ENCODE assay signal across 1 cellular context in genomic region chr20:5172167-5172586, GRCh38.
TF ChIP-seq lines count a peak whose summit lies in the region.

No MANE protein-coding gene starts in this region.

TF ChIP-seq in GM12878, 131 proteins besides CTCF, POLR2A, EP300 and RAD21 (continues in another document):
- TF ChIP-seq TCF7 (IDR thresholded peaks at IDR 0.05; ENCODE audit: borderline replicate concordance) (no peak), HDGF (IDR thresholded peaks at IDR 0.05) (no peak), NFXL1 (IDR thresholded peaks at IDR 0.05; ENCODE audit: borderline replicate concordance) (no peak), PAX8 (IDR thresholded peaks at IDR 0.05) (no peak), ZNF24 (IDR thresholded peaks at IDR 0.05) (no peak), RB1 (IDR thresholded peaks at IDR 0.05; ENCODE audit: borderline replicate concordance) (no peak), YBX1 (IDR thresholded peaks at IDR 0.05) (no peak), IRF4 (IDR thresholded peaks at IDR 0.05; ENCODE audit: low read depth, low read length) (no peak), POLR2AphosphoS2 (IDR thresholded peaks at IDR 0.05; ENCODE audit: low read depth, low read length) (no peak), POLR2AphosphoS5 (IDR thresholded peaks at IDR 0.05; ENCODE audit: low read length) (no peak), GABPA (IDR thresholded peaks at IDR 0.05; ENCODE audit: low read depth) (no peak), CREM (IDR thresholded peaks at IDR 0.05; ENCODE audit: low read depth) (peak; percentile 39; the same call in 1 of the 2 replicates), GATAD2B (conservative IDR thresholded peaks at IDR 0.05; ENCODE audit: low read depth) (no peak), BCL3 (IDR thresholded peaks at IDR 0.05; ENCODE audit: borderline replicate concordance, insufficient read depth, low read depth, low read length, poor library complexity, severe bottlenecking) (no peak), ZSCAN29 (IDR thresholded peaks at IDR 0.05) (no peak), BMI1 (IDR thresholded peaks at IDR 0.05; ENCODE audit: borderline replicate concordance) (no peak), JUND (IDR thresholded peaks at IDR 0.05; ENCODE audit: low read depth, low read length) (no peak), ATF7 (IDR thresholded peaks at IDR 0.05; ENCODE audit: low read depth) (peak; percentile 25; the same call in 1 of the 2 replicates), CHD2 (IDR thresholded peaks at IDR 0.05; ENCODE audit: borderline replicate concordance, low read depth, low read length) (no peak), PML (IDR thresholded peaks at IDR 0.05; ENCODE audit: low read length) (no peak; the same call in 1 of the 2 replicates), STAT3 (IDR thresholded peaks at IDR 0.05; ENCODE audit: low read depth, low read length) (no peak), YY1 (IDR thresholded peaks at IDR 0.05; ENCODE audit: low read depth, low read length) (0 out of 2 replicates have a peak, but pooled peaks have one; percentile 37), NR2C2 (IDR thresholded peaks at IDR 0.05; ENCODE audit: borderline replicate concordance, control insufficient read depth, insufficient read length, low read depth) (no peak), KLF5 (IDR thresholded peaks at IDR 0.05; ENCODE audit: partially characterized antibody) (no peak), DPF2 (IDR thresholded peaks at IDR 0.05) (no peak), CBX3 (IDR thresholded peaks at IDR 0.05; ENCODE audit: borderline replicate concordance, low read depth) (no peak), ESRRA (IDR thresholded peaks at IDR 0.05; ENCODE audit: low read length) (no peak), RUNX3 (IDR thresholded peaks at IDR 0.05; ENCODE audit: low read length) (peak; percentile 93), MYB (IDR thresholded peaks at IDR 0.05; ENCODE audit: borderline replicate concordance, low read depth, low read length) (no peak), ZNF384 (IDR thresholded peaks at IDR 0.05; ENCODE audit: borderline replicate concordance, low read depth, low read length) (no peak), SP1 (IDR thresholded peaks at IDR 0.05; ENCODE audit: low read depth, low read length) (no peak), HCFC1 (IDR thresholded peaks at IDR 0.05; ENCODE audit: low read length) (no peak), FOS (IDR thresholded peaks at IDR 0.05; ENCODE audit: borderline replicate concordance, extremely low read depth, insufficient read length) (no peak), CUX1 (IDR thresholded peaks at IDR 0.05; ENCODE audit: insufficient replicate concordance, low read depth, low read length) (no peak), CBX5 (IDR thresholded peaks at IDR 0.05; ENCODE audit: low read depth) (0 out of 2 replicates have a peak, but pooled peaks have one; percentile 61), CEBPB (IDR thresholded peaks at IDR 0.05; ENCODE audit: borderline replicate concordance in 1 of 2, low read depth in 2 of 2, low read length in 2 of 2) (no peak), TAF1 (IDR thresholded peaks at IDR 0.05; ENCODE audit: borderline replicate concordance, low read depth, low read length) (no peak)
- TF ChIP-seq, protein P1, sequence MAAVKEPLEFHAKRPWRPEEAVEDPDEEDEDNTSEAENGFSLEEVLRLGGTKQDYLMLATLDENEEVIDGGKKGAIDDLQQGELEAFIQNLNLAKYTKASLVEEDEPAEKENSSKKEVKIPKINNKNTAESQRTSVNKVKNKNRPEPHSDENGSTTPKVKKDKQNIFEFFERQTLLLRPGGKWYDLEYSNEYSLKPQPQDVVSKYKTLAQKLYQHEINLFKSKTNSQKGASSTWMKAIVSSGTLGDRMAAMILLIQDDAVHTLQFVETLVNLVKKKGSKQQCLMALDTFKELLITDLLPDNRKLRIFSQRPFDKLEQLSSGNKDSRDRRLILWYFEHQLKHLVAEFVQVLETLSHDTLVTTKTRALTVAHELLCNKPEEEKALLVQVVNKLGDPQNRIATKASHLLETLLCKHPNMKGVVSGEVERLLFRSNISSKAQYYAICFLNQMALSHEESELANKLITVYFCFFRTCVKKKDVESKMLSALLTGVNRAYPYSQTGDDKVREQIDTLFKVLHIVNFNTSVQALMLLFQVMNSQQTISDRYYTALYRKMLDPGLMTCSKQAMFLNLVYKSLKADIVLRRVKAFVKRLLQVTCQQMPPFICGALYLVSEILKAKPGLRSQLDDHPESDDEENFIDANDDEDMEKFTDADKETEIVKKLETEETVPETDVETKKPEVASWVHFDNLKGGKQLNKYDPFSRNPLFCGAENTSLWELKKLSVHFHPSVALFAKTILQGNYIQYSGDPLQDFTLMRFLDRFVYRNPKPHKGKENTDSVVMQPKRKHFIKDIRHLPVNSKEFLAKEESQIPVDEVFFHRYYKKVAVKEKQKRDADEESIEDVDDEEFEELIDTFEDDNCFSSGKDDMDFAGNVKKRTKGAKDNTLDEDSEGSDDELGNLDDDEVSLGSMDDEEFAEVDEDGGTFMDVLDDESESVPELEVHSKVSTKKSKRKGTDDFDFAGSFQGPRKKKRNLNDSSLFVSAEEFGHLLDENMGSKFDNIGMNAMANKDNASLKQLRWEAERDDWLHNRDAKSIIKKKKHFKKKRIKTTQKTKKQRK (IDR thresholded peaks at IDR 0.05; ENCODE audit: low read depth, low read length) = no peak
- TF ChIP-seq, protein P2, sequence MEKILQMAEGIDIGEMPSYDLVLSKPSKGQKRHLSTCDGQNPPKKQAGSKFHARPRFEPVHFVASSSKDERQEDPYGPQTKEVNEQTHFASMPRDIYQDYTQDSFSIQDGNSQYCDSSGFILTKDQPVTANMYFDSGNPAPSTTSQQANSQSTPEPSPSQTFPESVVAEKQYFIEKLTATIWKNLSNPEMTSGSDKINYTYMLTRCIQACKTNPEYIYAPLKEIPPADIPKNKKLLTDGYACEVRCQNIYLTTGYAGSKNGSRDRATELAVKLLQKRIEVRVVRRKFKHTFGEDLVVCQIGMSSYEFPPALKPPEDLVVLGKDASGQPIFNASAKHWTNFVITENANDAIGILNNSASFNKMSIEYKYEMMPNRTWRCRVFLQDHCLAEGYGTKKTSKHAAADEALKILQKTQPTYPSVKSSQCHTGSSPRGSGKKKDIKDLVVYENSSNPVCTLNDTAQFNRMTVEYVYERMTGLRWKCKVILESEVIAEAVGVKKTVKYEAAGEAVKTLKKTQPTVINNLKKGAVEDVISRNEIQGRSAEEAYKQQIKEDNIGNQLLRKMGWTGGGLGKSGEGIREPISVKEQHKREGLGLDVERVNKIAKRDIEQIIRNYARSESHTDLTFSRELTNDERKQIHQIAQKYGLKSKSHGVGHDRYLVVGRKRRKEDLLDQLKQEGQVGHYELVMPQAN (conservative IDR thresholded peaks at IDR 0.05) = no peak
- TF ChIP-seq, protein P3, sequence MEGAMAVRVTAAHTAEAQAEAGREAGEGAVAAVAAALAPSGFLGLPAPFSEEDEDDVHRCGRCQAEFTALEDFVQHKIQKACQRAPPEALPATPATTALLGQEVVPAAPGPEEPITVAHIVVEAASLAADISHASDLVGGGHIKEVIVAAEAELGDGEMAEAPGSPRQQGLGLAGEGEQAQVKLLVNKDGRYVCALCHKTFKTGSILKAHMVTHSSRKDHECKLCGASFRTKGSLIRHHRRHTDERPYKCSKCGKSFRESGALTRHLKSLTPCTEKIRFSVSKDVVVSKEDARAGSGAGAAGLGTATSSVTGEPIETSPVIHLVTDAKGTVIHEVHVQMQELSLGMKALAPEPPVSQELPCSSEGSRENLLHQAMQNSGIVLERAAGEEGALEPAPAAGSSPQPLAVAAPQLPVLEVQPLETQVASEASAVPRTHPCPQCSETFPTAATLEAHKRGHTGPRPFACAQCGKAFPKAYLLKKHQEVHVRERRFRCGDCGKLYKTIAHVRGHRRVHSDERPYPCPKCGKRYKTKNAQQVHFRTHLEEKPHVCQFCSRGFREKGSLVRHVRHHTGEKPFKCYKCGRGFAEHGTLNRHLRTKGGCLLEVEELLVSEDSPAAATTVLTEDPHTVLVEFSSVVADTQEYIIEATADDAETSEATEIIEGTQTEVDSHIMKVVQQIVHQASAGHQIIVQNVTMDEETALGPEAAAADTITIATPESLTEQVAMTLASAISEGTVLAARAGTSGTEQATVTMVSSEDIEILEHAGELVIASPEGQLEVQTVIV (IDR thresholded peaks at IDR 0.05; ENCODE audit: borderline replicate concordance, partially characterized antibody) = no peak
- TF ChIP-seq, protein P4, sequence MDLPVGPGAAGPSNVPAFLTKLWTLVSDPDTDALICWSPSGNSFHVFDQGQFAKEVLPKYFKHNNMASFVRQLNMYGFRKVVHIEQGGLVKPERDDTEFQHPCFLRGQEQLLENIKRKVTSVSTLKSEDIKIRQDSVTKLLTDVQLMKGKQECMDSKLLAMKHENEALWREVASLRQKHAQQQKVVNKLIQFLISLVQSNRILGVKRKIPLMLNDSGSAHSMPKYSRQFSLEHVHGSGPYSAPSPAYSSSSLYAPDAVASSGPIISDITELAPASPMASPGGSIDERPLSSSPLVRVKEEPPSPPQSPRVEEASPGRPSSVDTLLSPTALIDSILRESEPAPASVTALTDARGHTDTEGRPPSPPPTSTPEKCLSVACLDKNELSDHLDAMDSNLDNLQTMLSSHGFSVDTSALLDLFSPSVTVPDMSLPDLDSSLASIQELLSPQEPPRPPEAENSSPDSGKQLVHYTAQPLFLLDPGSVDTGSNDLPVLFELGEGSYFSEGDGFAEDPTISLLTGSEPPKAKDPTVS (IDR thresholded peaks at IDR 0.05; ENCODE audit: low read depth, low read length) = no peak
- TF ChIP-seq, protein P5, sequence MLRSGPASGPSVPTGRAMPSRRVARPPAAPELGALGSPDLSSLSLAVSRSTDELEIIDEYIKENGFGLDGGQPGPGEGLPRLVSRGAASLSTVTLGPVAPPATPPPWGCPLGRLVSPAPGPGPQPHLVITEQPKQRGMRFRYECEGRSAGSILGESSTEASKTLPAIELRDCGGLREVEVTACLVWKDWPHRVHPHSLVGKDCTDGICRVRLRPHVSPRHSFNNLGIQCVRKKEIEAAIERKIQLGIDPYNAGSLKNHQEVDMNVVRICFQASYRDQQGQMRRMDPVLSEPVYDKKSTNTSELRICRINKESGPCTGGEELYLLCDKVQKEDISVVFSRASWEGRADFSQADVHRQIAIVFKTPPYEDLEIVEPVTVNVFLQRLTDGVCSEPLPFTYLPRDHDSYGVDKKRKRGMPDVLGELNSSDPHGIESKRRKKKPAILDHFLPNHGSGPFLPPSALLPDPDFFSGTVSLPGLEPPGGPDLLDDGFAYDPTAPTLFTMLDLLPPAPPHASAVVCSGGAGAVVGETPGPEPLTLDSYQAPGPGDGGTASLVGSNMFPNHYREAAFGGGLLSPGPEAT (IDR thresholded peaks at IDR 0.05; ENCODE audit: low read depth) = peak; percentile 71; the same call in 1 of the 2 replicates
- TF ChIP-seq, protein P6, sequence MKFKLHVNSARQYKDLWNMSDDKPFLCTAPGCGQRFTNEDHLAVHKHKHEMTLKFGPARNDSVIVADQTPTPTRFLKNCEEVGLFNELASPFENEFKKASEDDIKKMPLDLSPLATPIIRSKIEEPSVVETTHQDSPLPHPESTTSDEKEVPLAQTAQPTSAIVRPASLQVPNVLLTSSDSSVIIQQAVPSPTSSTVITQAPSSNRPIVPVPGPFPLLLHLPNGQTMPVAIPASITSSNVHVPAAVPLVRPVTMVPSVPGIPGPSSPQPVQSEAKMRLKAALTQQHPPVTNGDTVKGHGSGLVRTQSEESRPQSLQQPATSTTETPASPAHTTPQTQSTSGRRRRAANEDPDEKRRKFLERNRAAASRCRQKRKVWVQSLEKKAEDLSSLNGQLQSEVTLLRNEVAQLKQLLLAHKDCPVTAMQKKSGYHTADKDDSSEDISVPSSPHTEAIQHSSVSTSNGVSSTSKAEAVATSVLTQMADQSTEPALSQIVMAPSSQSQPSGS (IDR thresholded peaks at IDR 0.05; ENCODE audit: low read length) = peak; percentile 80
